1 cellular context compared by ENCODE assay signal in the genomic region with DNA sequence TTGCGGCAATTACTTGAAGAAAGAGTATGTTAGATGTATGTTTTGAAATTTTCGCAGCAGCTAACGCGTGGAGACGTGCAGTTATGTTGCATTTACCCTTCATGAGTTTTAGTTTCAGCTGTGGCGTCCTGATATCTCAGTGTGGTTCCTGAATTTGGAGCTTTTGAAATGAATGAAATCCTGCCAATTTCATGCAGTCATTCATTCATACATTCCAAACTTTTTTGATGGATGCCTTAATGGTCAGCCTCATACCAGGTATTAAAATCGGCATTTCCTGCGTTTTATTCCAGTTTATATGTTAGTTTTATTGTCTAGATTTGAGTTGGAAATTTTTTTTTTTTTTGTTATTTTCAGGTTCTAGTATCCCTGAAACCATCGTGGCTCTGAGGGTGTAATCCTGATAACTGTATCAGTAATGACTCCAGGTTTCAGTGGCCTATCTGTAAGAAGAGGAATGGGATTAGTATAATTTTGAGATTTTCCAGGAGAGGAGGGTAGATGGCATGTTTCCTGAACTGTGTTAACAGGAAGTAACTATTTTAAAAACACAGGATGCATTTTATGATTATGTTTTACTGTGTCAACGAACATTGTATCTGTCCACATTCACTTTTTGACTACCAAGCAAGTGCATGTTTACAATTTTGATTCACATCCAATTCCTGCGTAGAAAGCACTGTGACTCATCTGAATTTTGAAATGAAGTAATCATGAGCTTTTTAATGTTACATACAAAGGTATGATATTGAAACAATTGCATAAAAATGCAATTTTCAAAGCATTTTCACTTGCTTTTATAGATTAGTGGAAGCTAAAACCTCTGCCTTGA.
TF ChIP-seq lines count a peak whose summit lies in the region.

No MANE protein-coding gene starts in this region.

TF ChIP-seq in GM23338, 12 proteins besides CTCF, POLR2A, EP300 and RAD21 (continued from another document):
- TF ChIP-seq, protein P1, sequence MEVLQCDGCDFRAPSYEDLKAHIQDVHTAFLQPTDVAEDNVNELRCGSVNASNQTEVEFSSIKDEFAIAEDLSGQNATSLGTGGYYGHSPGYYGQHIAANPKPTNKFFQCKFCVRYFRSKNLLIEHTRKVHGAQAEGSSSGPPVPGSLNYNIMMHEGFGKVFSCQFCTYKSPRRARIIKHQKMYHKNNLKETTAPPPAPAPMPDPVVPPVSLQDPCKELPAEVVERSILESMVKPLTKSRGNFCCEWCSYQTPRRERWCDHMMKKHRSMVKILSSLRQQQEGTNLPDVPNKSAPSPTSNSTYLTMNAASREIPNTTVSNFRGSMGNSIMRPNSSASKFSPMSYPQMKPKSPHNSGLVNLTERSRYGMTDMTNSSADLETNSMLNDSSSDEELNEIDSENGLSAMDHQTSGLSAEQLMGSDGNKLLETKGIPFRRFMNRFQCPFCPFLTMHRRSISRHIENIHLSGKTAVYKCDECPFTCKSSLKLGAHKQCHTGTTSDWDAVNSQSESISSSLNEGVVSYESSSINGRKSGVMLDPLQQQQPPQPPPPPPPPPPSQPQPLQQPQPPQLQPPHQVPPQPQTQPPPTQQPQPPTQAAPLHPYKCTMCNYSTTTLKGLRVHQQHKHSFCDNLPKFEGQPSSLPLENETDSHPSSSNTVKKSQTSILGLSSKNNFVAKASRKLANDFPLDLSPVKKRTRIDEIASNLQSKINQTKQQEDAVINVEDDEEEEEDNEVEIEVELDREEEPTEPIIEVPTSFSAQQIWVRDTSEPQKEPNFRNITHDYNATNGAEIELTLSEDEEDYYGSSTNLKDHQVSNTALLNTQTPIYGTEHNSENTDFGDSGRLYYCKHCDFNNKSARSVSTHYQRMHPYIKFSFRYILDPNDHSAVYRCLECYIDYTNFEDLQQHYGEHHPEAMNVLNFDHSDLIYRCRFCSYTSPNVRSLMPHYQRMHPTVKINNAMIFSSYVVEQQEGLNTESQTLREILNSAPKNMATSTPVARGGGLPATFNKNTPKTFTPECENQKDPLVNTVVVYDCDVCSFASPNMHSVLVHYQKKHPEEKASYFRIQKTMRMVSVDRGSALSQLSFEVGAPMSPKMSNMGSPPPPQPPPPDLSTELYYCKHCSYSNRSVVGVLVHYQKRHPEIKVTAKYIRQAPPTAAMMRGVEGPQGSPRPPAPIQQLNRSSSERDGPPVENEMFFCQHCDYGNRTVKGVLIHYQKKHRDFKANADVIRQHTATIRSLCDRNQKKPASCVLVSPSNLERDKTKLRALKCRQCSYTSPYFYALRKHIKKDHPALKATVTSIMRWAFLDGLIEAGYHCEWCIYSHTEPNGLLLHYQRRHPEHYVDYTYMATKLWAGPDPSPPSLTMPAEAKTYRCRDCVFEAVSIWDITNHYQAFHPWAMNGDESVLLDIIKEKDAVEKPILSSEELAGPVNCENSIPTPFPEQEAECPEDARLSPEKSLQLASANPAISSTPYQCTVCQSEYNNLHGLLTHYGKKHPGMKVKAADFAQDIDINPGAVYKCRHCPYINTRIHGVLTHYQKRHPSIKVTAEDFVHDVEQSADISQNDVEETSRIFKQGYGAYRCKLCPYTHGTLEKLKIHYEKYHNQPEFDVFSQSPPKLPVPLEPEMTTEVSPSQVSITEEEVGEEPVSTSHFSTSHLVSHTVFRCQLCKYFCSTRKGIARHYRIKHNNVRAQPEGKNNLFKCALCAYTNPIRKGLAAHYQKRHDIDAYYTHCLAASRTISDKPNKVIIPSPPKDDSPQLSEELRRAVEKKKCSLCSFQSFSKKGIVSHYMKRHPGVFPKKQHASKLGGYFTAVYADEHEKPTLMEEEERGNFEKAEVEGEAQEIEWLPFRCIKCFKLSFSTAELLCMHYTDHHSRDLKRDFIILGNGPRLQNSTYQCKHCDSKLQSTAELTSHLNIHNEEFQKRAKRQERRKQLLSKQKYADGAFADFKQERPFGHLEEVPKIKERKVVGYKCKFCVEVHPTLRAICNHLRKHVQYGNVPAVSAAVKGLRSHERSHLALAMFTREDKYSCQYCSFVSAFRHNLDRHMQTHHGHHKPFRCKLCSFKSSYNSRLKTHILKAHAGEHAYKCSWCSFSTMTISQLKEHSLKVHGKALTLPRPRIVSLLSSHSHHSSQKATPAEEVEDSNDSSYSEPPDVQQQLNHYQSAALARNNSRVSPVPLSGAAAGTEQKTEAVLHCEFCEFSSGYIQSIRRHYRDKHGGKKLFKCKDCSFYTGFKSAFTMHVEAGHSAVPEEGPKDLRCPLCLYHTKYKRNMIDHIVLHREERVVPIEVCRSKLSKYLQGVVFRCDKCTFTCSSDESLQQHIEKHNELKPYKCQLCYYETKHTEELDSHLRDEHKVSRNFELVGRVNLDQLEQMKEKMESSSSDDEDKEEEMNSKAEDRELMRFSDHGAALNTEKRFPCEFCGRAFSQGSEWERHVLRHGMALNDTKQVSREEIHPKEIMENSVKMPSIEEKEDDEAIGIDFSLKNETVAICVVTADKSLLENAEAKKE (CRISPR knock-in tag; IDR thresholded peaks at IDR 0.05) = no peak
- no peak for TF ChIP-seq ZNF114 (CRISPR knock-in tag; IDR thresholded peaks at IDR 0.05)
- TF ChIP-seq, protein P2, sequence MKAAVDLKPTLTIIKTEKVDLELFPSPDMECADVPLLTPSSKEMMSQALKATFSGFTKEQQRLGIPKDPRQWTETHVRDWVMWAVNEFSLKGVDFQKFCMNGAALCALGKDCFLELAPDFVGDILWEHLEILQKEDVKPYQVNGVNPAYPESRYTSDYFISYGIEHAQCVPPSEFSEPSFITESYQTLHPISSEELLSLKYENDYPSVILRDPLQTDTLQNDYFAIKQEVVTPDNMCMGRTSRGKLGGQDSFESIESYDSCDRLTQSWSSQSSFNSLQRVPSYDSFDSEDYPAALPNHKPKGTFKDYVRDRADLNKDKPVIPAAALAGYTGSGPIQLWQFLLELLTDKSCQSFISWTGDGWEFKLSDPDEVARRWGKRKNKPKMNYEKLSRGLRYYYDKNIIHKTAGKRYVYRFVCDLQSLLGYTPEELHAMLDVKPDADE (IDR thresholded peaks at IDR 0.05) = no peak
- TF ChIP-seq JUNB (IDR thresholded peaks at IDR 0.05; ENCODE audit: unreplicated experiment) = no peak
- no peak for TF ChIP-seq ZNF331 (CRISPR knock-in tag; IDR thresholded peaks at IDR 0.05; ENCODE audit: low read depth)
